Comparison of ENCODE assay signal across 8 cellular contexts in genomic region chr4:104930745-104931736, GRCh38.
A peak's percentile ranks its signal among the peaks of the same experiment; 100 is the strongest.
DNase-seq lines count a peak whose midpoint lies in the region; ATAC-seq, FAIRE-seq and TF ChIP-seq lines count a peak whose summit lies in the region.
"Not testable (repeated sequence)": the region's sequence is repeated elsewhere in the genome, so short reads cannot be mapped to it uniquely, and the experiment has no call there.

No MANE protein-coding gene starts in this region.

- H3K79me2 ChIP-seq in OCI-LY3 (ENCODE audit: low read length): not testable (repeated sequence)

- H3K9me3 ChIP-seq in OCI-LY3 (ENCODE audit: insufficient read depth, low read length); right lobe of liver: not testable (repeated sequence)

- H3K4me3 Mint-ChIP-seq in dendritic cell treated with granulocyte-macrophage colony-stimulating factor and Interleukin-4, amounts not matched to agents 40 ng/mL and 50 ng/mL, for 4 days: not testable (repeated sequence)

- not testable (repeated sequence) for DNase-seq in D721Med (ENCODE audit: insufficient read length, low spot score)
- peak; percentile 15 to 20 for DNase-seq in activated CD8-positive, alpha-beta memory T cell treated with anti-CD3 and anti-CD28 coated beads for 4 hours (ENCODE audit: low read depth in 2 of 2)
- DNase-seq in right lobe of liver: peak in 2 of 3 donors; percentile 21 to 45
- peak; percentile 24 for DNase-seq in stimulated activated CD8-positive, alpha-beta memory T cell treated with anti-CD3 and anti-CD28 coated beads, Interleukin-4, amount 100 ng/mL, for 24 hours (ENCODE audit: low read depth)

- TF ChIP-seq CTCF in D721Med (IDR thresholded peaks at IDR 0.05; ENCODE audit: insufficient read depth, missing control alignments) (peak; percentile 17), OCI-LY3 (IDR thresholded peaks at IDR 0.05; ENCODE audit: low read depth, low read length) (peak; percentile 53), right lobe of liver (IDR thresholded peaks at IDR 0.05) (peak in 3 of 4 donors; percentile 4 to 26 (median 8))

- H4K20me1 ChIP-seq in OCI-LY3 (ENCODE audit: insufficient read depth, low read length): not testable (repeated sequence)

- not testable (repeated sequence) for H3K27me3 Mint-ChIP-seq in dendritic cell treated with granulocyte-macrophage colony-stimulating factor and Interleukin-4, amounts not matched to agents 40 ng/mL and 50 ng/mL, for 4 days

- H3K9ac ChIP-seq in OCI-LY3 (ENCODE audit: low read length): peak overlapping the region; percentile 55; the same call in 1 of the 2 replicates

- H3K4me1 ChIP-seq in OCI-LY3 (ENCODE audit: low read length): peaks cover 26% of the 10 kb centered on the region
- not testable (repeated sequence) for H3K4me1 ChIP-seq in right lobe of liver

- H3K36me3 ChIP-seq in OCI-LY3 (replicated peaks; ENCODE audit: low read depth, low read length); right lobe of liver: not testable (repeated sequence)

- H3K27ac ChIP-seq in OCI-LY3 (ENCODE audit: low read length): peak overlapping the region; percentile 19; the same call in 1 of the 2 replicates
- H3K27ac ChIP-seq in right lobe of liver: not testable (repeated sequence)

- intact Hi-C loops in dendritic cell treated with granulocyte-macrophage colony-stimulating factor and Interleukin-4, amounts not matched to agents 40 ng/mL and 50 ng/mL, for 4 days (cut with micrococcal nuclease): loop anchor here (5.0 kb wide), 1 partner anchor 541 kb away; the partner anchor contains the start of gene PPA2
- intact Hi-C loops in right lobe of liver (cut with DNase I): not testable (repeated sequence)

- WGBS in right lobe of liver (ENCODE audit: insufficient coverage, low coverage, low lambda C conversion rate, missing lambda C conversion rate): 36% methylated on average over 4 of the region's 5 CpGs

- H3K36me3 Mint-ChIP-seq in dendritic cell treated with granulocyte-macrophage colony-stimulating factor and Interleukin-4, amounts not matched to agents 40 ng/mL and 50 ng/mL, for 4 days (ENCODE audit: low read depth): peaks cover 13% of the 10 kb centered on the region

- ATAC-seq in GM19463 (IDR thresholded peaks at IDR 0.05; ENCODE audit: unreplicated experiment): peak; percentile 70
- ATAC-seq in HG03457 (IDR thresholded peaks at IDR 0.05; ENCODE audit: unreplicated experiment): peak; percentile 75
- ATAC-seq in right lobe of liver: not testable (repeated sequence)

- H3K27me3 ChIP-seq in OCI-LY3 (ENCODE audit: low read depth, low read length); right lobe of liver: not testable (repeated sequence)

- peak overlapping the region; percentile 71; the same call in 1 of the 2 replicates for H2AFZ ChIP-seq in OCI-LY3 (ENCODE audit: low read depth, low read length)

- H3K9me3 Mint-ChIP-seq in dendritic cell treated with granulocyte-macrophage colony-stimulating factor and Interleukin-4, amounts not matched to agents 40 ng/mL and 50 ng/mL, for 4 days: peaks cover 37% of the 10 kb centered on the region

- peak overlapping the region; percentile 59 for H3K4me2 ChIP-seq in OCI-LY3 (ENCODE audit: low read length)

- peak overlapping the region; percentile 47; the same call in 1 of the 2 replicates for H3K4me3 ChIP-seq in OCI-LY3 (ENCODE audit: low read length)
- H3K4me3 ChIP-seq in right lobe of liver: not testable (repeated sequence)

- TF ChIP-seq POLR2A in right lobe of liver (IDR thresholded peaks at IDR 0.05): not testable (repeated sequence)

- H3K4me1 Mint-ChIP-seq in dendritic cell treated with granulocyte-macrophage colony-stimulating factor and Interleukin-4, amounts not matched to agents 40 ng/mL and 50 ng/mL, for 4 days (ENCODE audit: low read depth): peaks cover 25% of the 10 kb centered on the region

- H3K27ac Mint-ChIP-seq in dendritic cell treated with granulocyte-macrophage colony-stimulating factor and Interleukin-4, amounts not matched to agents 40 ng/mL and 50 ng/mL, for 4 days: peak overlapping the region; percentile 84

- not testable (repeated sequence) for FAIRE-seq in D721Med (lab: Jason Lieb, UNC)
